ENCODE assay signal across 18 cellular contexts in the genomic region with DNA sequence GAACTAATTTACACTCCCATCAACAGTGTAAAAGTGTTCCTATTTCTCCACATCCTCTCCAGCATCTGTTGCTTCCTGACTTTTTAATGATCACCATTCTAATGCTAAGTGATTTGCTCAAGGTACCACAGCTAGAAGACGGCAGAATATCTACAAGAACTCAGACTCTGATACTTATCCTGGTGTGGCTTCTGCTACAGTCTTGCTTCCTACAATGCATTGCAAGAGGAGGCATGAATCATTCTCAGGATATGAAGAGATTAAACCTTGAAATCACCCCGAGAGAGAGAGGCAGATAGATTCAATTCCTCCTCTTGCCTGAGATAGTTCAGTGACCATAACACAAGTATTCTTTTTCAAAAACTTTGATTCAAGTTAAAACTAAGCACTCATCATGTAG.
DNase-seq lines count a peak whose midpoint lies in the region; ATAC-seq and TF ChIP-seq lines count a peak whose summit lies in the region.
"Had no signal": no experiment of that assay in that cellular context is flagged by ENCODE, and none has a peak within 500 bp of the region (broad histone marks: within the 10 kb centered on the region; RNA-seq: fewer than 3 reads in every experiment).

No MANE protein-coding gene starts in this region.

- H3K9me3 ChIP-seq in IMR-90 (ENCODE audit: control insufficient read depth, insufficient read depth, low read length) (no peaks in the 10 kb centered on the region), osteoblast (ENCODE audit: low read depth, low read length) (no peaks in the 10 kb centered on the region)
- H3K9me3 ChIP-seq: BLaER1, SJSA1 had no signal

- H3K27ac ChIP-seq in IMR-90 (ENCODE audit: insufficient read depth, low read length) (no peak overlapping the region), osteoblast (ENCODE audit: low read depth, low read length) (no peak overlapping the region)
- H3K27ac ChIP-seq: BLaER1, PC-9, SJSA1 had no signal

- no peak overlapping the region for H2BK20ac ChIP-seq in IMR-90 (ENCODE audit: low read depth, low read length)

- no TSS peak for BruUV-seq in IMR-90 (replicated peaks; lab: Mats Ljungman, UMichigan)

- no peak overlapping the region for H2AFZ ChIP-seq in IMR-90 (replicated peaks; ENCODE audit: low read length, poor library complexity)
- no peak overlapping the region for H2AFZ ChIP-seq in osteoblast (ENCODE audit: low read length)
- H2AFZ ChIP-seq: PC-9 had no signal

- H3K36me3 ChIP-seq in IMR-90 (ENCODE audit: control insufficient read depth, insufficient read depth, low read length) (no peaks in the 10 kb centered on the region), osteoblast (ENCODE audit: insufficient read depth, low read length) (no peaks in the 10 kb centered on the region)
- H3K36me3 ChIP-seq: BLaER1, SJSA1 had no signal

- no peaks in the 10 kb centered on the region for H3K27me3 Mint-ChIP-seq in WTC11 (ENCODE audit: low read depth)

- POLR2A ChIA-PET in IMR-90 (lab: Charles Lee; ENCODE audit: unreplicated experiment) = no interaction called here
- POLR2A ChIA-PET in WTC11 (lab: Charles Lee) = no interaction called here

- no peak overlapping the region for H3K4ac ChIP-seq in IMR-90 (ENCODE audit: low read depth, low read length)

- H3K23ac ChIP-seq in IMR-90 (ENCODE audit: low read depth, low read length) = no peak overlapping the region

- peak; percentile 20 for DNase-seq in IMR-90
- DNase-seq in WTC11 (ENCODE audit: low spot score) = no peak
- DNase-seq in choroid plexus epithelial cell (ENCODE audit: low read depth) = peak; percentile 76
- DNase-seq in osteoblast (ENCODE audit: insufficient read length, low spot score, missing footprints) = peak; percentile 49
- DNase-seq in NAMALWA (ENCODE audit: low spot score) = no peak
- no peak for DNase-seq in epidermal melanocyte (ENCODE audit: insufficient read length, low spot score)
- no peak for DNase-seq in DMS153 (lab: John Stamatoyannopoulos, UW)
- DNase-seq: CD4-positive, alpha-beta memory T cell; DMS53; H7; NCI-H1105 treated with DMSO at 0.1 percent for 48 hours; NCI-H1694; NCI-H2081 treated with DMSO at 0.1 percent for 48 hours; NCI-H510A; NCI-H774; PC-9 had no signal

- H4K20me1 ChIP-seq in IMR-90 (ENCODE audit: insufficient read depth, low read length) = no peaks in the 10 kb centered on the region
- H4K20me1 ChIP-seq in osteoblast (ENCODE audit: insufficient read depth, low read length) = no peaks in the 10 kb centered on the region
- H4K20me1 ChIP-seq: BLaER1 had no signal

- H3K79me2 ChIP-seq in osteoblast (ENCODE audit: insufficient read depth, low read length) = no peaks in the 10 kb centered on the region

- no peak overlapping the region for H3K9ac ChIP-seq in IMR-90 (ENCODE audit: low read depth, low read length)
- H3K9ac ChIP-seq: BLaER1 had no signal

- H3K4me2 ChIP-seq in IMR-90 (ENCODE audit: low read depth, low read length) (no peak overlapping the region), osteoblast (ENCODE audit: insufficient read depth, low read length) (no peak overlapping the region)
- H3K4me2 ChIP-seq: BLaER1, PC-9 had no signal

- H2BK15ac ChIP-seq in IMR-90 (ENCODE audit: low read depth, low read length) = no peak overlapping the region

- H3K27me3 ChIP-seq in IMR-90 (ENCODE audit: control insufficient read depth, insufficient read depth, low read length) = peaks cover 3% of the 10 kb centered on the region; the same call in 1 of the 2 replicates
- no peaks in the 10 kb centered on the region for H3K27me3 ChIP-seq in osteoblast (ENCODE audit: insufficient read depth, low read length)
- H3K27me3 ChIP-seq: BLaER1, SJSA1 had no signal

- peak overlapping the region; percentile 21; the same call in 1 of the 2 replicates for H3K27ac Mint-ChIP-seq in WTC11
- H3K27ac Mint-ChIP-seq: CD4-positive, alpha-beta memory T cell had no signal

- H3K14ac ChIP-seq in IMR-90 (replicated peaks; ENCODE audit: low read depth, low read length) = no peak overlapping the region

- H3K9me1 ChIP-seq in IMR-90 (ENCODE audit: insufficient read depth, low read length) = no peaks in the 10 kb centered on the region

- H2BK5ac ChIP-seq in IMR-90 (ENCODE audit: low read depth, low read length, poor library complexity, severe bottlenecking) = no peak overlapping the region

- ATAC-seq in IMR-90 (ENCODE audit: low read depth) = peak; percentile 37; the same call in 1 of the 2 replicates
- ATAC-seq in WTC11 = peak; percentile 52; the same call in 1 of the 2 replicates

- dilution Hi-C loops in IMR-90 (cut with HindIII; ENCODE audit: low sequenced_read_pairs, unreplicated experiment) = no loop called here

- H3K4me1 ChIP-seq in IMR-90 (ENCODE audit: control insufficient read depth, insufficient read depth, low read length) (no peaks in the 10 kb centered on the region), osteoblast (ENCODE audit: insufficient read depth, low read length) (peaks cover 12% of the 10 kb centered on the region)
- H3K4me1 ChIP-seq: BLaER1 had no signal

- TF ChIP-seq CTCF in IMR-90 (conservative IDR thresholded peaks at IDR 0.05; ENCODE audit: low read depth, low read length) = no peak
- no peak for TF ChIP-seq CTCF in WTC11 (IDR thresholded peaks at IDR 0.05)
- TF ChIP-seq CTCF in choroid plexus epithelial cell (conservative IDR thresholded peaks at IDR 0.05; ENCODE audit: low read depth, low read length) = no peak
- TF ChIP-seq CTCF in osteoblast (IDR thresholded peaks at IDR 0.05; ENCODE audit: extremely low read depth, low read depth, low read length) = no peak

- H3K4me3 ChIP-seq in IMR-90 (ENCODE audit: insufficient read depth, low read depth, low read length) (no peak overlapping the region), choroid plexus epithelial cell (ENCODE audit: low read depth, low read length) (no peak overlapping the region), osteoblast (ENCODE audit: insufficient read depth, low read length) (no peak overlapping the region)
- H3K4me3 ChIP-seq: BLaER1, PC-9, SJSA1 had no signal

- no peaks in the 10 kb centered on the region for H3K79me1 ChIP-seq in IMR-90 (ENCODE audit: low read depth in 1 of 2, low read length in 2 of 2)

- H3K4me1 Mint-ChIP-seq in WTC11 = peaks cover 14% of the 10 kb centered on the region
- H3K4me1 Mint-ChIP-seq: CD4-positive, alpha-beta memory T cell had no signal

- no peak overlapping the region for H4K5ac ChIP-seq in IMR-90 (ENCODE audit: low read depth, low read length)

- no peak overlapping the region for H2BK120ac ChIP-seq in IMR-90 (ENCODE audit: low read depth, low read length)

- peaks cover 21% of the 10 kb centered on the region for H3K9me3 Mint-ChIP-seq in WTC11

- no peak overlapping the region for H4K8ac ChIP-seq in IMR-90 (ENCODE audit: low read depth in 2 of 2, low read length in 2 of 2)

- TF ChIP-seq RAD21 in IMR-90 (IDR thresholded peaks at IDR 0.05; ENCODE audit: low read length) = no peak

- intact Hi-C loops in IMR-90 (cut with micrococcal nuclease) = no loop called here

- no peak overlapping the region for H3K56ac ChIP-seq in IMR-90 (ENCODE audit: extremely low read depth, insufficient read depth, low read length)

- no peak overlapping the region for H2AK9ac ChIP-seq in IMR-90 (replicated peaks; ENCODE audit: low read depth, low read length, poor library complexity)

- WGBS in IMR-90 (ENCODE audit: extremely low coverage in 2 of 2, insufficient read length in 1 of 2), 2 experiments = no CpG with 5 or more reads among the region's 2 CpGs

- H2AK5ac ChIP-seq in IMR-90 (ENCODE audit: low read depth, low read length) = no peak overlapping the region

- H3K18ac ChIP-seq in IMR-90 (ENCODE audit: low read depth, low read length) = no peak overlapping the region

- no peak for TF ChIP-seq POLR2A in IMR-90 (IDR thresholded peaks at IDR 0.05; ENCODE audit: low read depth, low read length)

- H4K91ac ChIP-seq in IMR-90 (ENCODE audit: insufficient read depth, low read depth, low read length) = no peak overlapping the region

- in situ Hi-C loops in IMR-90 (cut with MboI; ENCODE audit: low sequenced_read_pairs) = no loop called here

- H3K36me3 Mint-ChIP-seq in WTC11 = peaks cover 16% of the 10 kb centered on the region
- H3K36me3 Mint-ChIP-seq: CD4-positive, alpha-beta memory T cell had no signal

- no peak overlapping the region for H3K4me3 Mint-ChIP-seq in WTC11
- H3K4me3 Mint-ChIP-seq: CD4-positive, alpha-beta memory T cell had no signal

- CTCF ChIA-PET in IMR-90 (lab: Yijun Ruan, JAX) = no interaction called here
- CTCF ChIA-PET in WTC11 (lab: Charles Lee) = no interaction called here

TF ChIP-seq in IMR-90, 13 proteins besides CTCF, POLR2A, EP300 and RAD21:
- TF ChIP-seq, protein P1, sequence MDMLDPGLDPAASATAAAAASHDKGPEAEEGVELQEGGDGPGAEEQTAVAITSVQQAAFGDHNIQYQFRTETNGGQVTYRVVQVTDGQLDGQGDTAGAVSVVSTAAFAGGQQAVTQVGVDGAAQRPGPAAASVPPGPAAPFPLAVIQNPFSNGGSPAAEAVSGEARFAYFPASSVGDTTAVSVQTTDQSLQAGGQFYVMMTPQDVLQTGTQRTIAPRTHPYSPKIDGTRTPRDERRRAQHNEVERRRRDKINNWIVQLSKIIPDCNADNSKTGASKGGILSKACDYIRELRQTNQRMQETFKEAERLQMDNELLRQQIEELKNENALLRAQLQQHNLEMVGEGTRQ (IDR thresholded peaks at IDR 0.05; ENCODE audit: low read depth, low read length) = no peak
- TF ChIP-seq FOS (IDR thresholded peaks at IDR 0.05; ENCODE audit: low read depth, low read length) (no peak), RCOR1 (IDR thresholded peaks at IDR 0.05; ENCODE audit: insufficient replicate concordance, low read length) (no peak), CEBPB (IDR thresholded peaks at IDR 0.05; ENCODE audit: low read depth, low read length) (no peak)
TF ChIP-seq in IMR-90: peak in this region for 0.

TF ChIP-seq in WTC11, 78 proteins besides CTCF, POLR2A, EP300 and RAD21 (continues in another document):
- TF ChIP-seq ZNF138 (CRISPR knock-in tag; conservative IDR thresholded peaks at IDR 0.05) (no peak), TCF7 (CRISPR knock-in tag; IDR thresholded peaks at IDR 0.05; ENCODE audit: low read depth) (no peak), CREM (CRISPR knock-in tag; IDR thresholded peaks at IDR 0.05) (no peak)
- TF ChIP-seq, protein P2, sequence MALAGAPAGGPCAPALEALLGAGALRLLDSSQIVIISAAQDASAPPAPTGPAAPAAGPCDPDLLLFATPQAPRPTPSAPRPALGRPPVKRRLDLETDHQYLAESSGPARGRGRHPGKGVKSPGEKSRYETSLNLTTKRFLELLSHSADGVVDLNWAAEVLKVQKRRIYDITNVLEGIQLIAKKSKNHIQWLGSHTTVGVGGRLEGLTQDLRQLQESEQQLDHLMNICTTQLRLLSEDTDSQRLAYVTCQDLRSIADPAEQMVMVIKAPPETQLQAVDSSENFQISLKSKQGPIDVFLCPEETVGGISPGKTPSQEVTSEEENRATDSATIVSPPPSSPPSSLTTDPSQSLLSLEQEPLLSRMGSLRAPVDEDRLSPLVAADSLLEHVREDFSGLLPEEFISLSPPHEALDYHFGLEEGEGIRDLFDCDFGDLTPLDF (CRISPR knock-in tag; IDR thresholded peaks at IDR 0.05) = no peak

Comparison
In these comparisons a context has a peak if more than half of its experiments do, and no peak if none do; other contexts are left out.
1. DNase-seq: peak in IMR-90 (single experiment), choroid plexus epithelial cell (single experiment) and osteoblast (single experiment); none in WTC11 (single experiment), NAMALWA (single experiment), epidermal melanocyte (single experiment) and DMS153 (single experiment).